1 cellular context compared by ENCODE assay signal in the genomic region with DNA sequence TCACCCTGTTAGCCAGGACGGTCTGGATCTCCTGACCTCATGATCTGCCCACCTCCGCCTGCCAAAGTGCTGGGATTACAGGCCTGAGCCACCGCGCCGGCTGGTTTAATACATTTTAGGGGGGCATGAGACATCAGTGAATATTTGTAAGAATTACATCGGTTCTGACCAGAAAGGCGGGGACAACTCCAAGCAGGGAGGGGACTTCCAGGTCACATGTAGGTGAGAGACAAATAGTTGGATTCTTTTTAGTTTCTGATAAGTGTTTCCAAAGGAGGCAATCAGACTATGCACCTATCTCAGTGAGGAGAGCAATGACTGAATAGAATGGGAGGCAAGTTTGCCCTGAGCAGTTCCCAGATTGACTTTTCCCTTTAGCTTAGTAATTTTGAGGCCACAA.
TF ChIP-seq lines count a peak whose summit lies in the region.

No MANE protein-coding gene starts in this region.

TF ChIP-seq in WTC11, 78 proteins besides CTCF, POLR2A, EP300 and RAD21 (continued from another document):
- TF ChIP-seq, protein P1, sequence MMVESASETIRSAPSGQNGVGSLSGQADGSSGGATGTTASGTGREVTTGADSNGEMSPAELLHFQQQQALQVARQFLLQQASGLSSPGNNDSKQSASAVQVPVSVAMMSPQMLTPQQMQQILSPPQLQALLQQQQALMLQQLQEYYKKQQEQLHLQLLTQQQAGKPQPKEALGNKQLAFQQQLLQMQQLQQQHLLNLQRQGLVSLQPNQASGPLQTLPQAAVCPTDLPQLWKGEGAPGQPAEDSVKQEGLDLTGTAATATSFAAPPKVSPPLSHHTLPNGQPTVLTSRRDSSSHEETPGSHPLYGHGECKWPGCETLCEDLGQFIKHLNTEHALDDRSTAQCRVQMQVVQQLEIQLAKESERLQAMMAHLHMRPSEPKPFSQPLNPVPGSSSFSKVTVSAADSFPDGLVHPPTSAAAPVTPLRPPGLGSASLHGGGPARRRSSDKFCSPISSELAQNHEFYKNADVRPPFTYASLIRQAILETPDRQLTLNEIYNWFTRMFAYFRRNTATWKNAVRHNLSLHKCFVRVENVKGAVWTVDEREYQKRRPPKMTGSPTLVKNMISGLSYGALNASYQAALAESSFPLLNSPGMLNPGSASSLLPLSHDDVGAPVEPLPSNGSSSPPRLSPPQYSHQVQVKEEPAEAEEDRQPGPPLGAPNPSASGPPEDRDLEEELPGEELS (CRISPR knock-in tag; IDR thresholded peaks at IDR 0.05), result no peak
- TF ChIP-seq, protein P2, sequence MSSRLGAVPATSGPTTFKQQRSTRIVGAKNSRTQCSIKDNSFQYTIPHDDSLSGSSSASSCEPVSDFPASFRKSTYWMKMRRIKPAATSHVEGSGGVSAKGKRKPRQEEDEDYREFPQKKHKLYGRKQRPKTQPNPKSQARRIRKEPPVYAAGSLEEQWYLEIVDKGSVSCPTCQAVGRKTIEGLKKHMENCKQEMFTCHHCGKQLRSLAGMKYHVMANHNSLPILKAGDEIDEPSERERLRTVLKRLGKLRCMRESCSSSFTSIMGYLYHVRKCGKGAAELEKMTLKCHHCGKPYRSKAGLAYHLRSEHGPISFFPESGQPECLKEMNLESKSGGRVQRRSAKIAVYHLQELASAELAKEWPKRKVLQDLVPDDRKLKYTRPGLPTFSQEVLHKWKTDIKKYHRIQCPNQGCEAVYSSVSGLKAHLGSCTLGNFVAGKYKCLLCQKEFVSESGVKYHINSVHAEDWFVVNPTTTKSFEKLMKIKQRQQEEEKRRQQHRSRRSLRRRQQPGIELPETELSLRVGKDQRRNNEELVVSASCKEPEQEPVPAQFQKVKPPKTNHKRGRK (CRISPR knock-in tag; IDR thresholded peaks at IDR 0.05; ENCODE audit: borderline replicate concordance), result no peak
- no peak for TF ChIP-seq MYBL2 (CRISPR knock-in tag; IDR thresholded peaks at IDR 0.05)
- TF ChIP-seq, protein P3, sequence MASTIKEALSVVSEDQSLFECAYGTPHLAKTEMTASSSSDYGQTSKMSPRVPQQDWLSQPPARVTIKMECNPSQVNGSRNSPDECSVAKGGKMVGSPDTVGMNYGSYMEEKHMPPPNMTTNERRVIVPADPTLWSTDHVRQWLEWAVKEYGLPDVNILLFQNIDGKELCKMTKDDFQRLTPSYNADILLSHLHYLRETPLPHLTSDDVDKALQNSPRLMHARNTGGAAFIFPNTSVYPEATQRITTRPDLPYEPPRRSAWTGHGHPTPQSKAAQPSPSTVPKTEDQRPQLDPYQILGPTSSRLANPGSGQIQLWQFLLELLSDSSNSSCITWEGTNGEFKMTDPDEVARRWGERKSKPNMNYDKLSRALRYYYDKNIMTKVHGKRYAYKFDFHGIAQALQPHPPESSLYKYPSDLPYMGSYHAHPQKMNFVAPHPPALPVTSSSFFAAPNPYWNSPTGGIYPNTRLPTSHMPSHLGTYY (CRISPR knock-in tag; IDR thresholded peaks at IDR 0.05), result no peak
- TF ChIP-seq, protein P4, sequence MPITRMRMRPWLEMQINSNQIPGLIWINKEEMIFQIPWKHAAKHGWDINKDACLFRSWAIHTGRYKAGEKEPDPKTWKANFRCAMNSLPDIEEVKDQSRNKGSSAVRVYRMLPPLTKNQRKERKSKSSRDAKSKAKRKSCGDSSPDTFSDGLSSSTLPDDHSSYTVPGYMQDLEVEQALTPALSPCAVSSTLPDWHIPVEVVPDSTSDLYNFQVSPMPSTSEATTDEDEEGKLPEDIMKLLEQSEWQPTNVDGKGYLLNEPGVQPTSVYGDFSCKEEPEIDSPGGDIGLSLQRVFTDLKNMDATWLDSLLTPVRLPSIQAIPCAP (CRISPR knock-in tag; IDR thresholded peaks at IDR 0.05), result no peak
- TF ChIP-seq, protein P5, sequence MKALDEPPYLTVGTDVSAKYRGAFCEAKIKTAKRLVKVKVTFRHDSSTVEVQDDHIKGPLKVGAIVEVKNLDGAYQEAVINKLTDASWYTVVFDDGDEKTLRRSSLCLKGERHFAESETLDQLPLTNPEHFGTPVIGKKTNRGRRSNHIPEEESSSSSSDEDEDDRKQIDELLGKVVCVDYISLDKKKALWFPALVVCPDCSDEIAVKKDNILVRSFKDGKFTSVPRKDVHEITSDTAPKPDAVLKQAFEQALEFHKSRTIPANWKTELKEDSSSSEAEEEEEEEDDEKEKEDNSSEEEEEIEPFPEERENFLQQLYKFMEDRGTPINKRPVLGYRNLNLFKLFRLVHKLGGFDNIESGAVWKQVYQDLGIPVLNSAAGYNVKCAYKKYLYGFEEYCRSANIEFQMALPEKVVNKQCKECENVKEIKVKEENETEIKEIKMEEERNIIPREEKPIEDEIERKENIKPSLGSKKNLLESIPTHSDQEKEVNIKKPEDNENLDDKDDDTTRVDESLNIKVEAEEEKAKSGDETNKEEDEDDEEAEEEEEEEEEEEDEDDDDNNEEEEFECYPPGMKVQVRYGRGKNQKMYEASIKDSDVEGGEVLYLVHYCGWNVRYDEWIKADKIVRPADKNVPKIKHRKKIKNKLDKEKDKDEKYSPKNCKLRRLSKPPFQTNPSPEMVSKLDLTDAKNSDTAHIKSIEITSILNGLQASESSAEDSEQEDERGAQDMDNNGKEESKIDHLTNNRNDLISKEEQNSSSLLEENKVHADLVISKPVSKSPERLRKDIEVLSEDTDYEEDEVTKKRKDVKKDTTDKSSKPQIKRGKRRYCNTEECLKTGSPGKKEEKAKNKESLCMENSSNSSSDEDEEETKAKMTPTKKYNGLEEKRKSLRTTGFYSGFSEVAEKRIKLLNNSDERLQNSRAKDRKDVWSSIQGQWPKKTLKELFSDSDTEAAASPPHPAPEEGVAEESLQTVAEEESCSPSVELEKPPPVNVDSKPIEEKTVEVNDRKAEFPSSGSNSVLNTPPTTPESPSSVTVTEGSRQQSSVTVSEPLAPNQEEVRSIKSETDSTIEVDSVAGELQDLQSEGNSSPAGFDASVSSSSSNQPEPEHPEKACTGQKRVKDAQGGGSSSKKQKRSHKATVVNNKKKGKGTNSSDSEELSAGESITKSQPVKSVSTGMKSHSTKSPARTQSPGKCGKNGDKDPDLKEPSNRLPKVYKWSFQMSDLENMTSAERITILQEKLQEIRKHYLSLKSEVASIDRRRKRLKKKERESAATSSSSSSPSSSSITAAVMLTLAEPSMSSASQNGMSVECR (CRISPR knock-in tag; IDR thresholded peaks at IDR 0.05; ENCODE audit: borderline replicate concordance), result no peak
- no peak for TF ChIP-seq ZNF232 (CRISPR knock-in tag; IDR thresholded peaks at IDR 0.05)
- TF ChIP-seq, protein P6, sequence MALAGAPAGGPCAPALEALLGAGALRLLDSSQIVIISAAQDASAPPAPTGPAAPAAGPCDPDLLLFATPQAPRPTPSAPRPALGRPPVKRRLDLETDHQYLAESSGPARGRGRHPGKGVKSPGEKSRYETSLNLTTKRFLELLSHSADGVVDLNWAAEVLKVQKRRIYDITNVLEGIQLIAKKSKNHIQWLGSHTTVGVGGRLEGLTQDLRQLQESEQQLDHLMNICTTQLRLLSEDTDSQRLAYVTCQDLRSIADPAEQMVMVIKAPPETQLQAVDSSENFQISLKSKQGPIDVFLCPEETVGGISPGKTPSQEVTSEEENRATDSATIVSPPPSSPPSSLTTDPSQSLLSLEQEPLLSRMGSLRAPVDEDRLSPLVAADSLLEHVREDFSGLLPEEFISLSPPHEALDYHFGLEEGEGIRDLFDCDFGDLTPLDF (CRISPR knock-in tag; IDR thresholded peaks at IDR 0.05), result no peak
- no peak for TF ChIP-seq RORB (CRISPR knock-in tag; IDR thresholded peaks at IDR 0.05)
- TF ChIP-seq ZNF423 (CRISPR knock-in tag; IDR thresholded peaks at IDR 0.05), result no peak
- no peak for TF ChIP-seq TEAD1 (CRISPR knock-in tag; IDR thresholded peaks at IDR 0.05)
- no peak for TF ChIP-seq FOXK1 (CRISPR knock-in tag; IDR thresholded peaks at IDR 0.05)
- no peak for TF ChIP-seq ATF1 (CRISPR knock-in tag; IDR thresholded peaks at IDR 0.05)
- no peak for TF ChIP-seq GABPB1 (CRISPR knock-in tag; IDR thresholded peaks at IDR 0.05)
- no peak for TF ChIP-seq NR3C1 (CRISPR knock-in tag; conservative IDR thresholded peaks at IDR 0.05; ENCODE audit: low read depth)
- TF ChIP-seq CREB1 (CRISPR knock-in tag; IDR thresholded peaks at IDR 0.05), result no peak
- TF ChIP-seq RELA (CRISPR knock-in tag; IDR thresholded peaks at IDR 0.05; ENCODE audit: borderline replicate concordance), result no peak
